ENCODE assay signal across 9 cellular contexts in genomic region chr4:138981930-138982390, GRCh38. TPM values are rescaled to one million over a fixed set of nuclear protein-coding genes. Genes with fewer than 3 reads are reported as not detected.
DNase-seq lines count a peak whose midpoint lies in the region; ATAC-seq and TF ChIP-seq lines count a peak whose summit lies in the region.
"Had no signal": no experiment of that assay in that cellular context is flagged by ENCODE, and none has a peak within 500 bp of the region (broad histone marks: within the 10 kb centered on the region; RNA-seq: fewer than 3 reads in every experiment).

No MANE protein-coding gene starts in this region.

- TF ChIP-seq CTCF in psoas muscle (IDR thresholded peaks at IDR 0.05) = peak; percentile 40

- peaks cover 7% of the 10 kb centered on the region for H3K4me1 ChIP-seq in psoas muscle
- H3K4me1 ChIP-seq: colonic mucosa had no signal

- no peaks in the 10 kb centered on the region for H3K9me3 ChIP-seq in psoas muscle
- H3K9me3 ChIP-seq: colonic mucosa had no signal

- H3K36me3 ChIP-seq in psoas muscle (ENCODE audit: insufficient read depth in 1 of 2, low read depth in 1 of 2) = no peaks in the 10 kb centered on the region
- H3K36me3 ChIP-seq: colonic mucosa had no signal

- DNase-seq in Daoy (ENCODE audit: low read depth) = peak; percentile 7
- DNase-seq in OCI-M1 (lab: John Stamatoyannopoulos, UW) = peak; percentile 62
- DNase-seq in fibroblast of the conjunctiva (ENCODE audit: low read depth) = peak; percentile 73
- DNase-seq in psoas muscle = no peak
- DNase-seq in T1000 (lab: John Stamatoyannopoulos, UW) = no peak
- DNase-seq in activated CD4-positive, alpha-beta T cell treated with anti-CD3 and anti-CD28 coated beads, Interleukin-2, amount 50 U/mL, for 4 hours = no peak
- DNase-seq: colonic mucosa had no signal

- peak overlapping the region; percentile 54 for H3K27ac ChIP-seq in psoas muscle
- H3K27ac ChIP-seq: colonic mucosa had no signal

- intact Hi-C loops in psoas muscle (cut with DNase I) = no loop called here

- WGBS in psoas muscle, 3 donors = 10 to 11% (median 11%) methylated on average over 4 of the region's 4 CpGs

- no peaks in the 10 kb centered on the region for H3K27me3 ChIP-seq in psoas muscle (ENCODE audit: insufficient read depth in 3 of 3, low read length in 2 of 3)
- H3K27me3 ChIP-seq: colonic mucosa had no signal

- peak; percentile 75 to 88 (median 78) for ATAC-seq in psoas muscle
- no peak for ATAC-seq in GM21381 (IDR thresholded peaks at IDR 0.05; ENCODE audit: unreplicated experiment)
- ATAC-seq in GM19452 (IDR thresholded peaks at IDR 0.05; ENCODE audit: unreplicated experiment) = no peak

- no peak overlapping the region for H3K4me3 ChIP-seq in psoas muscle
- H3K4me3 ChIP-seq: colonic mucosa had no signal

RNA-seq across cellular contexts. Expression of gene NOCT, which starts 33.6 kb away (rescaled TPM):
- total RNA-seq in Daoy (2014; rRNA removed; shearing (Covaris generic)) = 12.4 and 16.6 TPM in 2 replicates
- total RNA-seq in psoas muscle = 10 to 100 TPM; 11.4 to 21.8 (median 15.0) TPM
- 1 to 10 TPM; 3.9 to 6.1 (median 4.6) TPM for polyA plus RNA-seq in psoas muscle

Comparison
In these comparisons a context has a peak if more than half of its experiments do, and no peak if none do; other contexts are left out.
1. DNase-seq: peak in Daoy (single experiment), OCI-M1 (single experiment) and fibroblast of the conjunctiva (single experiment); none in psoas muscle (0 of 2), T1000 (single experiment) and activated CD4-positive, alpha-beta T cell treated with anti-CD3 and anti-CD28 coated beads, Interleukin-2, amount 50 U/mL, for 4 hours (0 of 2).
2. ATAC-seq: peak in psoas muscle (4 of 4); none in GM21381 (single experiment) and GM19452 (single experiment).